Comparison of ENCODE assay signal across 8 cellular contexts in genomic region chrX:152958524-152959465, GRCh38. TPM values are rescaled to one million over a fixed set of nuclear protein-coding genes. Genes with fewer than 3 reads are reported as not detected.
DNase-seq lines count a peak whose midpoint lies in the region; ATAC-seq and TF ChIP-seq lines count a peak whose summit lies in the region.

No MANE protein-coding gene starts in this region.

- peaks cover 63 to 68% of the 10 kb centered on the region in 2 experiments for H3K9me3 Mint-ChIP-seq in H9

- H2AFZ ChIP-seq in H9 (ENCODE audit: low read length) (no peak overlapping the region), neuron (ENCODE audit: low read depth, low read length) (peak overlapping the region; percentile 12)

- H2BK5ac ChIP-seq in H9 (ENCODE audit: insufficient read length, low read length) = no peak overlapping the region

- no peaks in the 10 kb centered on the region for H3K79me1 ChIP-seq in H9 (ENCODE audit: insufficient read depth, low read depth, low read length, poor library complexity, severe bottlenecking)

- H3K27ac Mint-ChIP-seq in H9 = peak overlapping the region in 2 of 3 experiments; percentile 22 to 90; a peak in 2 of 7 replicates

- H3K9ac ChIP-seq in H9 (ENCODE audit: extremely low read depth, insufficient read length, low read length) = no peak overlapping the region

- peak overlapping the region; percentile 59 to 66 for H3K4me3 Mint-ChIP-seq in H9

- H3K9me3 ChIP-seq in H9 (ENCODE audit: control insufficient read depth, low read depth, low read length) (peaks cover 41% of the 10 kb centered on the region), MG63 (no peaks in the 10 kb centered on the region), neuron (ENCODE audit: low read length) (no peaks in the 10 kb centered on the region)

- no peak overlapping the region for H4K5ac ChIP-seq in H9 (ENCODE audit: insufficient read length, low read depth, low read length)

- H2BK20ac ChIP-seq in H9 (ENCODE audit: low read depth, low read length, poor library complexity, severe bottlenecking) = no peak overlapping the region

- H3K4me1 ChIP-seq in H9 (ENCODE audit: insufficient read depth, low read length) (no peaks in the 10 kb centered on the region), foreskin keratinocyte (no peaks in the 10 kb centered on the region), neuron (ENCODE audit: insufficient read depth, low read length) (no peaks in the 10 kb centered on the region)

- TF ChIP-seq CTCF in H9 (conservative IDR thresholded peaks at IDR 0.05) (peak; percentile 91), foreskin keratinocyte (conservative IDR thresholded peaks at IDR 0.05) (peak; percentile 87)

- H3K14ac ChIP-seq in H9 (ENCODE audit: insufficient read depth, low read length) = no peak overlapping the region

- H3K4me3 ChIP-seq in MG63 (peak overlapping the region; percentile 48), neuron (ENCODE audit: low read length) (no peak overlapping the region)

- no peaks in the 10 kb centered on the region for H4K20me1 ChIP-seq in H9 (ENCODE audit: control insufficient read depth, insufficient read depth, insufficient read length)

- H2BK120ac ChIP-seq in H9 (ENCODE audit: low read depth, low read length, poor library complexity, severe bottlenecking) = no peak overlapping the region

- H3K36me3 ChIP-seq in MG63 (no peaks in the 10 kb centered on the region), neuron (ENCODE audit: insufficient read depth, low read length) (no peaks in the 10 kb centered on the region)

- H3K4me1 Mint-ChIP-seq in H9 = peaks cover 4 to 6% of the 10 kb centered on the region in 2 experiments

- H3K23ac ChIP-seq in H9 (ENCODE audit: insufficient read length, low read depth, low read length) = no peak overlapping the region

- no peak overlapping the region for H3K4ac ChIP-seq in H9 (ENCODE audit: low read depth, low read length)

- H3K27me3 ChIP-seq in H9 (ENCODE audit: insufficient read depth, low read length) (no peaks in the 10 kb centered on the region), MG63 (no peaks in the 10 kb centered on the region), foreskin keratinocyte (no peaks in the 10 kb centered on the region), neuron (ENCODE audit: insufficient read depth, low read length) (peaks cover 2% of the 10 kb centered on the region)

- H3K36me3 Mint-ChIP-seq in H9 (ENCODE audit: insufficient read depth in 1 of 3, low read depth in 3 of 3) = peaks cover 2 to 10% (median 4%) of the 10 kb centered on the region in 3 experiments; a peak in 5 of 7 replicates

- WGBS in H9 (ENCODE audit: extremely low coverage, insufficient read length, low lambda C conversion rate) = no CpG with 5 or more reads among the region's 53 CpGs

- H3K4me2 ChIP-seq in H9 (ENCODE audit: insufficient read depth, insufficient read length, low read length) = no peak overlapping the region

- H4K91ac ChIP-seq in H9 (ENCODE audit: insufficient read length, low read depth, low read length) = no peak overlapping the region

- H3K18ac ChIP-seq in H9 (ENCODE audit: insufficient read length, low read depth, low read length) = no peak overlapping the region

- peak; percentile 99 for ATAC-seq in foreskin keratinocyte

- H3K27ac ChIP-seq in H9 (ENCODE audit: insufficient read length, low read depth, low read length) (no peak overlapping the region), foreskin keratinocyte (no peak overlapping the region)

- H2AK5ac ChIP-seq in H9 (ENCODE audit: insufficient read length, low read length) = no peak overlapping the region

- H2BK15ac ChIP-seq in H9 (ENCODE audit: low read depth, low read length) = no peak overlapping the region

- no peaks in the 10 kb centered on the region for H3K79me2 ChIP-seq in H9 (ENCODE audit: insufficient read depth, low read length)

- DNase-seq in ELR (ENCODE audit: low read depth) = peak; percentile 81
- DNase-seq in H9 = peak; percentile 87
- peak; percentile 86 for DNase-seq in MG63
- DNase-seq in SHP77 treated with DMSO at 0.1 percent for 48 hours (lab: John Stamatoyannopoulos, UW) = peak; percentile 35
- peak; percentile 92 for DNase-seq in activated gamma-delta T cell treated with Interleukin-2 at 50 U/mL for 16 hours
- DNase-seq in foreskin keratinocyte = peak; percentile 36 to 56
- DNase-seq in stromal cell of bone marrow (ENCODE audit: low read depth) = peak; percentile 64

- no peak overlapping the region for H3T11ph ChIP-seq in H9 (ENCODE audit: low read length)

- no peaks in the 10 kb centered on the region for H3K23me2 ChIP-seq in H9 (ENCODE audit: insufficient read length, low read depth, low read length, poor library complexity, severe bottlenecking)

- H3K56ac ChIP-seq in H9 (ENCODE audit: insufficient read length, low read depth, low read length) = no peak overlapping the region

- H2BK12ac ChIP-seq in H9 (ENCODE audit: insufficient read length, low read depth, low read length) = no peak overlapping the region

- H4K8ac ChIP-seq in H9 (replicated peaks; ENCODE audit: insufficient read length, low read depth, low read length) = no peak overlapping the region

- H3K27me3 Mint-ChIP-seq in H9 (ENCODE audit: low read depth) = peaks cover 3% of the 10 kb centered on the region

RNA-seq across cellular contexts. Expression of gene PNMA5, which starts 35.1 kb away (rescaled TPM):
- total RNA-seq in H9 (2021) = 0.07 TPM in 1 of 2 replicates, not detected in the other
- not detected in 2 replicates for total RNA-seq in MG63 (2014; rRNA removed; shearing (Covaris generic); ENCODE audit: low replicate concordance)
- total RNA-seq in foreskin keratinocyte = not detected in 2 replicates
- polyA plus RNA-seq in foreskin keratinocyte = not detected in 2 replicates

Comparison
In these comparisons a context has a peak if more than half of its experiments do, and no peak if none do; other contexts are left out.
1. DNase-seq: peak in every context shown above with its lines; median percentile 92 in activated gamma-delta T cell treated with Interleukin-2 at 50 U/mL for 16 hours; 87 in H9; 86 in MG63; 81 in ELR; 64 in stromal cell of bone marrow; 46 in foreskin keratinocyte; 35 in SHP77 treated with DMSO at 0.1 percent for 48 hours.